In genomic region chr19:21603431-21604153, GRCh38 we compare ENCODE assay signal across 9 cellular contexts.
DNase-seq lines count a peak whose midpoint lies in the region; ATAC-seq, FAIRE-seq and TF ChIP-seq lines count a peak whose summit lies in the region.
"Had no signal": no experiment of that assay in that cellular context is flagged by ENCODE, and none has a peak within 500 bp of the region (broad histone marks: within the 10 kb centered on the region; RNA-seq: fewer than 3 reads in every experiment).

No MANE protein-coding gene starts in this region.

- peak in 1 of 2 donors; percentile 53 for ATAC-seq in naive thymus-derived CD8-positive, alpha-beta T cell
- ATAC-seq in GM19351 (IDR thresholded peaks at IDR 0.05; ENCODE audit: unreplicated experiment) = no peak
- ATAC-seq in GM18511 (IDR thresholded peaks at IDR 0.05; ENCODE audit: unreplicated experiment) = no peak

- peaks cover 10% of the 10 kb centered on the region for H3K9me3 Mint-ChIP-seq in chondrocyte (ENCODE audit: low read depth)
- peaks cover 0 to 5% (median 0%) of the 10 kb centered on the region in 9 donors for H3K9me3 Mint-ChIP-seq in naive thymus-derived CD8-positive, alpha-beta T cell

- TF ChIP-seq CTCF in LNCaP clone FGC (IDR thresholded peaks at IDR 0.05; ENCODE audit: control insufficient read depth, extremely low read depth, insufficient read depth) (no peak), chondrocyte (IDR thresholded peaks at IDR 0.05) (no peak), A673 (conservative IDR thresholded peaks at IDR 0.05; ENCODE audit: low read depth, low read length) (no peak)

- CTCF ChIA-PET in A673 (lab: Charles Lee) = no interaction called here

- H3K4me3 ChIP-seq in ACC112 (ENCODE audit: low read depth, low read length) (peak overlapping the region; percentile 83), LNCaP clone FGC (ENCODE audit: low read depth, low read length) (peak overlapping the region; percentile 49), A673 (ENCODE audit: low read depth, low read length, poor library complexity, severe bottlenecking) (no peak overlapping the region), small intestine (ENCODE audit: low read depth in 1 of 2, low read length in 2 of 2) (no peak overlapping the region)

- peaks cover 18% of the 10 kb centered on the region for H3K4me1 Mint-ChIP-seq in chondrocyte (ENCODE audit: low read depth)
- H3K4me1 Mint-ChIP-seq in naive thymus-derived CD8-positive, alpha-beta T cell = peaks cover 19 to 32% (median 25%) of the 10 kb centered on the region in 4 donors

- POLR2A ChIA-PET in naive thymus-derived CD8-positive, alpha-beta T cell (lab: Charles Lee) = interaction anchor here (0.6 to 1.8 kb wide), 4 partner anchors 34 to 291 kb away, joined by 4 to 19 read pairs (median 7); partner anchors contain the start of gene ZNF429
- POLR2A ChIA-PET in A673 (lab: Charles Lee; ENCODE audit: low non-redundant PET) = no interaction called here

- H3K4me1 ChIP-seq in ACC112 (ENCODE audit: control insufficient read depth, insufficient read depth, low read length, unreplicated experiment) (no peaks in the 10 kb centered on the region), A673 (ENCODE audit: insufficient read depth, low read length, poor library complexity, severe bottlenecking) (no peaks in the 10 kb centered on the region), small intestine (ENCODE audit: control insufficient read depth in 2 of 2, insufficient read depth in 1 of 2, low read depth in 1 of 2, low read length in 1 of 2) (no peaks in the 10 kb centered on the region)

- H3K27ac ChIP-seq in ACC112 (ENCODE audit: low read depth, low read length) (no peak overlapping the region), A673 (ENCODE audit: low read depth, low read length, poor library complexity, severe bottlenecking) (no peak overlapping the region), small intestine (ENCODE audit: low read depth in 1 of 2, low read length in 1 of 2) (no peak overlapping the region)

- no peaks in the 10 kb centered on the region for H3K27me3 Mint-ChIP-seq in chondrocyte (ENCODE audit: low read depth)
- no peaks in the 10 kb centered on the region for H3K27me3 Mint-ChIP-seq in naive thymus-derived CD8-positive, alpha-beta T cell

- BruUV-seq in A673 (replicated peaks; lab: Mats Ljungman, UMichigan) = no TSS peak

- 57 to 71% (median 59%) methylated on average over 7 of the region's 7 CpGs for WGBS in small intestine, 3 donors

- no peak overlapping the region for H2AFZ ChIP-seq in ACC112 (ENCODE audit: low read length, unreplicated experiment)

- no peak overlapping the region for H3K4me3 Mint-ChIP-seq in chondrocyte (ENCODE audit: unreplicated experiment)
- H3K4me3 Mint-ChIP-seq in naive thymus-derived CD8-positive, alpha-beta T cell = peak overlapping the region; percentile 87 to 97 (median 91)

- intact Hi-C loops in A673 (cut with micrococcal nuclease; ENCODE audit: unreplicated experiment) = no loop called here

- H3K27ac Mint-ChIP-seq in chondrocyte (ENCODE audit: unreplicated experiment) = peak overlapping the region; percentile 15
- peak overlapping the region; percentile 93 to 97 (median 96) for H3K27ac Mint-ChIP-seq in naive thymus-derived CD8-positive, alpha-beta T cell

- H3K27me3 ChIP-seq in ACC112 (ENCODE audit: insufficient read depth, low read length) = no peaks in the 10 kb centered on the region
- no peaks in the 10 kb centered on the region for H3K27me3 ChIP-seq in A673 (replicated peaks; ENCODE audit: insufficient read depth, low read depth, low read length, poor library complexity)
- H3K27me3 ChIP-seq in small intestine (ENCODE audit: control insufficient read depth in 2 of 2, insufficient read depth in 2 of 2, low read length in 2 of 2) = no peaks in the 10 kb centered on the region

- no peak for FAIRE-seq in small intestine (lab: Jason Lieb, UNC)
- FAIRE-seq: TTC549 had no signal

- H3K36me3 ChIP-seq in ACC112 (ENCODE audit: insufficient read depth, low read length) (no peaks in the 10 kb centered on the region), A673 (ENCODE audit: insufficient read depth, low read length, poor library complexity, severe bottlenecking) (no peaks in the 10 kb centered on the region), small intestine (ENCODE audit: control insufficient read depth in 2 of 2, insufficient read depth in 2 of 2, low read length in 2 of 2) (no peaks in the 10 kb centered on the region)

- H3K79me2 ChIP-seq in ACC112 (ENCODE audit: control insufficient read depth, insufficient read depth, low read length, unreplicated experiment) = no peaks in the 10 kb centered on the region

- H3K9me3 ChIP-seq in A673 (ENCODE audit: low read depth, low read length, poor library complexity, severe bottlenecking) = peaks cover 21% of the 10 kb centered on the region
- H3K9me3 ChIP-seq in small intestine (ENCODE audit: control insufficient read depth, low read depth) = no peaks in the 10 kb centered on the region

- no peak for DNase-seq in LNCaP clone FGC (ENCODE audit: low read depth)
- DNase-seq in chondrocyte (ENCODE audit: low spot score) = no peak
- no peak for DNase-seq in naive thymus-derived CD8-positive, alpha-beta T cell
- DNase-seq in A673 (ENCODE audit: low spot score) = no peak
- no peak for DNase-seq in small intestine

- H3K36me3 Mint-ChIP-seq in chondrocyte (ENCODE audit: low read depth) = no peaks in the 10 kb centered on the region
- peaks cover 0 to 4% (median 2%) of the 10 kb centered on the region in 3 donors for H3K36me3 Mint-ChIP-seq in naive thymus-derived CD8-positive, alpha-beta T cell

Comparison
In these comparisons a context has a peak if more than half of its experiments do, and no peak if none do; other contexts are left out.
1. H3K4me3 ChIP-seq: peak in ACC112 (single experiment) and LNCaP clone FGC (single experiment); none in A673 (single experiment) and small intestine (0 of 2).